ENCODE assay signal across 19 cellular contexts in the genomic region with DNA sequence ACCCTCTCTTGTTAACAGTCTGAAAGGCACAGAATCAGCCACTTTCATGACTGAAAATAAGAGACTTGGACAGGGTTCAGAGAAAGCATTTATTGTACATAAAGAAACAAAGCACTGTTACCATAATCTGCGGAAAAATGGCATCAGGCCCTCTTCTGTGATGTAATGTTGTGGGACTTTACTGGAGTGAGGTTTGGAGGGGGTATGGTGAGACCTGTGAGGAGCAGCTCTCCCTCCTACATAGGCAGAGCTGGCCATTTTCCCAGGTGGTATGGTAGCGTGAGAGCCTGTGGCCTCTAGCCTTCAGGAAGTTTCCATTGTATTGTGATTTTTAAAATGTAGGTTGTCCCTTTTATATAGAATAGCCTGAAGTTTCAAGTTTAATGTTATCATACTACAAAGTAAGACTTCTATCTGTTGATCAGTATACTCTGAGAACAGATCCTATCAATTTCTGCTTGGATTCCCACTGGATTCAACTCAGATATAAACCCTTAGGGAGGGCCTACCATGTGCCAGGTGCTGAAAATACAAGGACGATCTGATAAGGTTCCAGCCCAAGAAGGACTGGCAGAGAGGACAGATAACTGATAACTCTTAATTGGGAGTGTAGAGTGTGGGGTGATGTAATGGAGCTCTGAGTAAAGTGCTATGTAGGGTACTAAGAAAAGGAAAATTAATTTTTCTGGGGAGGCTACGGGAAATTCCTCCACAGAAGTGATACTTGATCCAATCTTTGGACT. TPM values are rescaled to one million over a fixed set of nuclear protein-coding genes. Genes with fewer than 3 reads are reported as not detected.
DNase-seq lines count a peak whose midpoint lies in the region; ATAC-seq, FAIRE-seq and TF ChIP-seq lines count a peak whose summit lies in the region.
"Had no signal": no experiment of that assay in that cellular context is flagged by ENCODE, and none has a peak within 500 bp of the region (broad histone marks: within the 10 kb centered on the region; RNA-seq: fewer than 3 reads in every experiment).

No MANE protein-coding gene starts in this region.

- H3K27me3 ChIP-seq in psoas muscle (ENCODE audit: insufficient read depth in 3 of 3, low read length in 2 of 3), result no peaks in the 10 kb centered on the region
- H3K27me3 ChIP-seq: esophagus muscularis mucosa had no signal

- H3K9me3 ChIP-seq in psoas muscle, result no peaks in the 10 kb centered on the region
- H3K9me3 ChIP-seq in kidney (ENCODE audit: control insufficient read depth in 1 of 2, low read length in 2 of 2), result no peaks in the 10 kb centered on the region
- H3K9me3 ChIP-seq: esophagus muscularis mucosa had no signal

- TF ChIP-seq CTCF in psoas muscle (IDR thresholded peaks at IDR 0.05) (no peak), kidney (IDR thresholded peaks at IDR 0.05; ENCODE audit: borderline replicate concordance, extremely low read depth, insufficient read depth) (no peak)

- H3K27ac ChIP-seq in psoas muscle, result peak overlapping the region; percentile 46
- H3K27ac ChIP-seq in kidney (ENCODE audit: low read depth in 2 of 2, low read length in 2 of 2), result peak overlapping the region in 1 of 2 donors; percentile 97

- H3K27ac Mint-ChIP-seq in dendritic cell treated with granulocyte-macrophage colony-stimulating factor and Interleukin-4, amounts not matched to agents 40 ng/mL and 50 ng/mL, for 4 days, result peak overlapping the region; percentile 41
- H3K27ac Mint-ChIP-seq: nephron progenitor cell had no signal

- H3K9ac ChIP-seq in kidney (ENCODE audit: low read length in 2 of 2), result peak overlapping the region in 1 of 2 donors; percentile 37

- intact Hi-C loops in dendritic cell treated with granulocyte-macrophage colony-stimulating factor and Interleukin-4, amounts not matched to agents 40 ng/mL and 50 ng/mL, for 4 days (cut with micrococcal nuclease), result no loop called here
- intact Hi-C loops in psoas muscle (cut with DNase I) (no loop called here), kidney (cut with DNase I) (no loop called here)

- H3K27me3 Mint-ChIP-seq in dendritic cell treated with granulocyte-macrophage colony-stimulating factor and Interleukin-4, amounts not matched to agents 40 ng/mL and 50 ng/mL, for 4 days, result no peaks in the 10 kb centered on the region
- H3K27me3 Mint-ChIP-seq: activated CD4-positive, alpha-beta memory T cell treated with anti-CD3 and anti-CD28 coated beads for 36 hours had no signal

- FAIRE-seq in kidney (lab: Jason Lieb, UNC), result no peak

- H3K36me3 Mint-ChIP-seq in dendritic cell treated with granulocyte-macrophage colony-stimulating factor and Interleukin-4, amounts not matched to agents 40 ng/mL and 50 ng/mL, for 4 days (ENCODE audit: low read depth), result peaks cover 2% of the 10 kb centered on the region
- H3K36me3 Mint-ChIP-seq: activated CD4-positive, alpha-beta memory T cell treated with anti-CD3 and anti-CD28 coated beads for 36 hours had no signal

- H3K9me3 Mint-ChIP-seq in dendritic cell treated with granulocyte-macrophage colony-stimulating factor and Interleukin-4, amounts not matched to agents 40 ng/mL and 50 ng/mL, for 4 days, result no peaks in the 10 kb centered on the region
- H3K9me3 Mint-ChIP-seq: activated CD4-positive, alpha-beta memory T cell treated with anti-CD3 and anti-CD28 coated beads for 36 hours; nephron progenitor cell had no signal

- 64 to 79% (median 67%) methylated on average over 4 of the region's 4 CpGs for WGBS in psoas muscle, 3 donors

- no peak for ATAC-seq in psoas muscle
- ATAC-seq: right cardiac atrium had no signal

- DNase-seq in NCI-H2196 (lab: John Stamatoyannopoulos, UW; ENCODE audit: unreplicated experiment) (peak; percentile 16), NCI-H2196 treated with DMSO at 0.1 percent for 48 hours (lab: John Stamatoyannopoulos, UW; ENCODE audit: unreplicated experiment) (no peak), DMS 273 treated with DMSO at 0.1 percent for 48 hours (lab: John Stamatoyannopoulos, UW) (peak; percentile 56), psoas muscle (no peak), ecto neural progenitor cell (ENCODE audit: low spot score) (no peak), DMS79 (lab: John Stamatoyannopoulos, UW) (no peak), kidney (no peak)
- DNase-seq: 8988T; activated CD4-positive, alpha-beta memory T cell treated with anti-CD3 and anti-CD28 coated beads for 36 hours; activated effector memory CD4-positive, alpha-beta T cell treated with Interleukin-2 at 50 U/mL for 16 hours; cerebellar nuclear complex; hypothalamus; NCI-H1694 treated with DMSO at 0.1 percent for 48 hours; nephron progenitor cell; right cardiac atrium; stimulated activated CD8-positive, alpha-beta memory T cell treated with anti-CD3 and anti-CD28 coated beads, Interleukin-4, amount 100 ng/mL, for 48 hours; T-helper 9 cell had no signal

- H3K4me3 ChIP-seq in psoas muscle (no peak overlapping the region), kidney (ENCODE audit: low read length in 2 of 2) (no peak overlapping the region)
- H3K4me3 ChIP-seq: esophagus muscularis mucosa had no signal

- H3K4me1 Mint-ChIP-seq in dendritic cell treated with granulocyte-macrophage colony-stimulating factor and Interleukin-4, amounts not matched to agents 40 ng/mL and 50 ng/mL, for 4 days (ENCODE audit: low read depth), result peaks cover 27% of the 10 kb centered on the region

- H3K4me1 ChIP-seq in psoas muscle, result peaks cover 22% of the 10 kb centered on the region
- peaks cover 19 to 20% of the 10 kb centered on the region in 2 donors for H3K4me1 ChIP-seq in kidney (ENCODE audit: control insufficient read depth in 1 of 2, insufficient read depth in 1 of 2, low read depth in 1 of 2, low read length in 2 of 2)

- H3K4me3 Mint-ChIP-seq in dendritic cell treated with granulocyte-macrophage colony-stimulating factor and Interleukin-4, amounts not matched to agents 40 ng/mL and 50 ng/mL, for 4 days, result no peak overlapping the region
- H3K4me3 Mint-ChIP-seq: activated CD4-positive, alpha-beta memory T cell treated with anti-CD3 and anti-CD28 coated beads for 36 hours; nephron progenitor cell had no signal

- H3K36me3 ChIP-seq in psoas muscle (ENCODE audit: insufficient read depth in 1 of 2, low read depth in 1 of 2) (no peaks in the 10 kb centered on the region), kidney (ENCODE audit: control insufficient read depth in 1 of 2, insufficient read depth in 2 of 2, low read length in 2 of 2) (no peaks in the 10 kb centered on the region)
- H3K36me3 ChIP-seq: esophagus muscularis mucosa had no signal

RNA-seq across cellular contexts. Expression of a gene that starts 4.1 kb away (rescaled TPM):
- total RNA-seq in psoas muscle (10 to 100 TPM; 19.9 to 47.8 (median 22.3) TPM), kidney (53.6 TPM)
- polyA plus RNA-seq in psoas muscle (10 to 100 TPM in 1 of 3 donors, 1 to 10 TPM in 2; 1.9 to 10.6 (median 6.9) TPM), kidney (ENCODE audit: insufficient read depth, low read depth, low replicate concordance) (9.0 TPM)

Comparison
In these comparisons a context has a peak if more than half of its experiments do, and no peak if none do; other contexts are left out.
1. DNase-seq: peak in NCI-H2196 (single experiment) and DMS 273 treated with DMSO at 0.1 percent for 48 hours (single experiment); none in NCI-H2196 treated with DMSO at 0.1 percent for 48 hours (single experiment), psoas muscle (0 of 2), ecto neural progenitor cell (single experiment), DMS79 (single experiment) and kidney (single experiment).